In the genomic region with DNA sequence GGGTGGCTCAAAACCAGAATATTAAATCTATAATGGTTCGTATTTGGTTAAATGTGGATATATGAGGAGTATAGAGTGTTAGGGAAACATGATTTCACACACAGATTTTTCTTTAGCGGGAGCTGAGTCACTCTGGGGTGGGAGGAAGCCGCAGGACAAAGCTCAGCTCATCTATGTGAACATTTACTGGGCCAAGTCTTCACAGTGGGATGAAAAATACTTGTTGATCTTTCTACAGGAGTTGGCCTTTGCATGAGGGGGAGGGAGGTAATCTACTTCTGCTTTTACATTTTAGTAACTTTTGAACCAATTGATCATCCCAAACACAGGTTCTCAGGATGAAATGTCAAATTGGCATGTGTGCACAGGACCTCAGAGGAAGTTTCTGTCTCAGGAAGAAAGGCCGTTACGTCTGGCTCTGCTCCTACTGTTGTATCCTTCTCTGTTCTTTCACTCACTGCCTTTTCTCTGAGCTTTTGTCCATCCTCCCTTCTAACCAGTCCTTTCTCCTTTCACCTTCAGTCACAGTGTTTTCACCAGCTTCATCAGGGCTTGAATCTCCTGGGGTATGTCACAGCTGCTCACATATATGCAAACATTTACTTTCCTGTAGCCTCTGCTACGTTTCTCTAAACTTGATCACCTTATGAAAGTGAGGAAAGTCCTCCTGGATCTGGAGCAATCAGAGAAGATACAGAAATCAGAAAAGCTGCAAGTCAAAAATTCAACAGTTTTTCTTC, we compare ENCODE assay signal across 15 cellular contexts.
DNase-seq lines count a peak whose midpoint lies in the region; ATAC-seq and TF ChIP-seq lines count a peak whose summit lies in the region.
"Had no signal": no experiment of that assay in that cellular context is flagged by ENCODE, and none has a peak within 500 bp of the region (broad histone marks: within the 10 kb centered on the region; RNA-seq: fewer than 3 reads in every experiment).

No MANE protein-coding gene starts in this region.

- no peaks in the 10 kb centered on the region for H3K9me3 Mint-ChIP-seq in nephron progenitor cell

- H3K4me2 ChIP-seq in mammary epithelial cell (ENCODE audit: insufficient read depth, low read depth, low read length), result no peak overlapping the region

- H3K27me3 Mint-ChIP-seq in nephron progenitor cell (ENCODE audit: low read depth, poor library complexity), result peaks cover 3% of the 10 kb centered on the region

- H3K36me3 Mint-ChIP-seq in nephron progenitor cell (ENCODE audit: low read depth), result no peaks in the 10 kb centered on the region

- dilution Hi-C loops in mammary epithelial cell (cut with HindIII; ENCODE audit: low sequenced_read_pairs), result no loop called here

- H3K27ac Mint-ChIP-seq in nephron progenitor cell, result peak overlapping the region; percentile 50

- no peaks in the 10 kb centered on the region for H3K9me3 ChIP-seq in mammary epithelial cell (replicated peaks; ENCODE audit: insufficient read depth, low read length)
- H3K9me3 ChIP-seq: BLaER1 treated with 17β-estradiol and CSF1 and Interleukin-3, amounts not matched to agents 10 nM and 100 nM; gastrocnemius medialis; neutrophil; SJSA1 had no signal

- H3K9ac ChIP-seq in mammary epithelial cell (ENCODE audit: insufficient read depth, low read length), result no peak overlapping the region
- H3K9ac ChIP-seq: BLaER1 treated with 17β-estradiol and CSF1 and Interleukin-3, amounts not matched to agents 10 nM and 100 nM had no signal

- no peaks in the 10 kb centered on the region for H4K20me1 ChIP-seq in mammary epithelial cell (ENCODE audit: insufficient read depth, low read length)
- H4K20me1 ChIP-seq: BLaER1 treated with 17β-estradiol and CSF1 and Interleukin-3, amounts not matched to agents 10 nM and 100 nM had no signal

- peak; percentile 66 for DNase-seq in DMS53 treated with DMSO at 0.1 percent for 48 hours (lab: John Stamatoyannopoulos, UW; ENCODE audit: unreplicated experiment)
- peak; percentile 38 for DNase-seq in NCI-H146 (lab: John Stamatoyannopoulos, UW)
- DNase-seq in mammary epithelial cell, result no peak
- no peak for DNase-seq in nephron progenitor cell
- DNase-seq in activated CD4-positive, alpha-beta T cell treated with anti-CD3 and anti-CD28 coated beads, Interleukin-2, amount 50 U/mL, for 4 hours, result no peak
- no peak for DNase-seq in activated CD8-positive, alpha-beta memory T cell treated with anti-CD3 and anti-CD28 coated beads, Interleukin-2, amount 50 U/mL, for 48 hours
- DNase-seq in globus pallidus (ENCODE audit: low spot score), result no peak
- DNase-seq: activated gamma-delta T cell, gastrocnemius medialis, left cardiac atrium had no signal

- no peak overlapping the region for H3K27ac ChIP-seq in mammary epithelial cell (ENCODE audit: insufficient read depth, low read depth, low read length)
- H3K27ac ChIP-seq: BLaER1 treated with 17β-estradiol and CSF1 and Interleukin-3, amounts not matched to agents 10 nM and 100 nM; coronary artery; gastrocnemius medialis; neutrophil; SJSA1 had no signal

- H3K79me2 ChIP-seq in mammary epithelial cell (ENCODE audit: insufficient read depth, low read length), result no peaks in the 10 kb centered on the region

- H3K27me3 ChIP-seq in mammary epithelial cell (ENCODE audit: insufficient read depth, low read length), result no peaks in the 10 kb centered on the region
- H3K27me3 ChIP-seq: BLaER1 treated with 17β-estradiol and CSF1 and Interleukin-3, amounts not matched to agents 10 nM and 100 nM; gastrocnemius medialis; neutrophil; SJSA1 had no signal

- no peak overlapping the region for H3K4me3 Mint-ChIP-seq in nephron progenitor cell

- in situ Hi-C loops in mammary epithelial cell (cut with MboI; ENCODE audit: low sequenced_read_pairs in 2 of 2), result no loop called here

- ATAC-seq in GM21529 (IDR thresholded peaks at IDR 0.05; ENCODE audit: unreplicated experiment), result no peak
- ATAC-seq: gastrocnemius medialis had no signal

- TF ChIP-seq CTCF in mammary epithelial cell (conservative IDR thresholded peaks at IDR 0.05 in 1 of 2, IDR thresholded peaks at IDR 0.05 in 1 of 2; ENCODE audit: extremely low read depth in 1 of 2, insufficient read depth in 1 of 2, low read depth in 1 of 2, low read length in 2 of 2) (no peak), nephron progenitor cell (IDR thresholded peaks at IDR 0.05) (no peak)

- no peak overlapping the region for H3K4me3 ChIP-seq in mammary epithelial cell (replicated peaks in 1 of 3; ENCODE audit: insufficient read depth in 1 of 3, low read depth in 2 of 3, low read length in 3 of 3)
- H3K4me3 ChIP-seq: BLaER1 treated with 17β-estradiol and CSF1 and Interleukin-3, amounts not matched to agents 10 nM and 100 nM; coronary artery; gastrocnemius medialis; SJSA1 had no signal

- WGBS in mammary epithelial cell (ENCODE audit: low coverage, missing lambda C conversion rate), result 35% methylated on average over 5 of the region's 6 CpGs

- BruUV-seq in mammary epithelial cell (replicated peaks; lab: Mats Ljungman, UMichigan), result no TSS peak

- no peaks in the 10 kb centered on the region for H3K4me1 ChIP-seq in mammary epithelial cell (ENCODE audit: insufficient read depth, low read length)
- H3K4me1 ChIP-seq: gastrocnemius medialis, SJSA1 had no signal

- intact Hi-C loops in mammary epithelial cell (cut with micrococcal nuclease), result no loop called here

- peaks cover 9% of the 10 kb centered on the region for H3K4me1 Mint-ChIP-seq in nephron progenitor cell

- no peaks in the 10 kb centered on the region for H3K36me3 ChIP-seq in mammary epithelial cell (ENCODE audit: insufficient read depth, low read length)
- H3K36me3 ChIP-seq: BLaER1 treated with 17β-estradiol and CSF1 and Interleukin-3, amounts not matched to agents 10 nM and 100 nM; gastrocnemius medialis; neutrophil; SJSA1 had no signal

- H2AFZ ChIP-seq in mammary epithelial cell (ENCODE audit: low read depth, low read length), result peak overlapping the region; percentile 37

- CTCF ChIA-PET in mammary epithelial cell (lab: Charles Lee; ENCODE audit: low non-redundant PET), result no interaction called here

Comparison
In these comparisons a context has a peak if more than half of its experiments do, and no peak if none do; other contexts are left out.
1. DNase-seq: peak in DMS53 treated with DMSO at 0.1 percent for 48 hours (single experiment) and NCI-H146 (single experiment); none in mammary epithelial cell (single experiment), nephron progenitor cell (single experiment), activated CD4-positive, alpha-beta T cell treated with anti-CD3 and anti-CD28 coated beads, Interleukin-2, amount 50 U/mL, for 4 hours (0 of 2), activated CD8-positive, alpha-beta memory T cell treated with anti-CD3 and anti-CD28 coated beads, Interleukin-2, amount 50 U/mL, for 48 hours (single experiment) and globus pallidus (single experiment).